Comparison of ENCODE assay signal across 11 cellular contexts in genomic region chr2:109047569-109047968, GRCh38. TPM values are rescaled to one million over a fixed set of nuclear protein-coding genes. Genes with fewer than 3 reads are reported as not detected.
DNase-seq lines count a peak whose midpoint lies in the region; ATAC-seq, FAIRE-seq and TF ChIP-seq lines count a peak whose summit lies in the region.
"Not testable (repeated sequence)": the region's sequence is repeated elsewhere in the genome, so short reads cannot be mapped to it uniquely, and the experiment has no call there.
"Had no signal": no experiment of that assay in that cellular context is flagged by ENCODE, and none has a peak within 500 bp of the region (broad histone marks: within the 10 kb centered on the region; RNA-seq: fewer than 3 reads in every experiment).

No MANE protein-coding gene starts in this region.

- H4K20me1 ChIP-seq in BLaER1 treated with 17β-estradiol and CSF1 and Interleukin-3, amounts not matched to agents 10 nM and 100 nM; GM12878 (ENCODE audit: control insufficient read depth, insufficient read depth): not testable (repeated sequence)

- BruUV-seq in GM12878 (replicated peaks; lab: Mats Ljungman, UMichigan) = not testable (repeated sequence)

- H3K27me3 ChIP-seq in BLaER1 treated with 17β-estradiol and CSF1 and Interleukin-3, amounts not matched to agents 10 nM and 100 nM; GM12878 (replicated peaks in 1 of 2; ENCODE audit: control insufficient read depth in 2 of 2, insufficient read depth in 2 of 2, low read length in 1 of 2); spleen (replicated peaks in 1 of 7): not testable (repeated sequence)

- not testable (repeated sequence) for H2AFZ ChIP-seq in GM12878 (ENCODE audit: control insufficient read depth, low read depth, low read length)

- peak overlapping the region in 1 of 11 experiments; percentile 34; a peak in 2 of 22 replicates for H3K27ac ChIP-seq in BLaER1 treated with 17β-estradiol and CSF1 and Interleukin-3, amounts not matched to agents 10 nM and 100 nM
- not testable (repeated sequence) for H3K27ac ChIP-seq in HEK293 (ENCODE audit: extremely low read depth, low read depth, low read length); GM12878 (ENCODE audit: control insufficient read depth, insufficient read depth); spleen

- TF ChIP-seq POLR2A in GM12878 (IDR thresholded peaks at IDR 0.05; ENCODE audit: low read depth, low read length); spleen (IDR thresholded peaks at IDR 0.05): not testable (repeated sequence)

- not testable (repeated sequence) for FAIRE-seq in GM12878 (lab: Jason Lieb, UNC)

- H3K4me1 Mint-ChIP-seq in nephron = peaks cover 36% of the 10 kb centered on the region

- not testable (repeated sequence) for H3K79me2 ChIP-seq in GM12878 (ENCODE audit: control insufficient read depth, insufficient read depth, low read length)

- peaks cover 20% of the 10 kb centered on the region for H3K27me3 Mint-ChIP-seq in nephron (ENCODE audit: low read depth)

- H3K9me3 ChIP-seq in BLaER1 treated with 17β-estradiol and CSF1 and Interleukin-3, amounts not matched to agents 10 nM and 100 nM (replicated peaks in 1 of 11); HEK293 (ENCODE audit: control insufficient read depth, insufficient read depth, low read depth, low read length); GM12878 (replicated peaks; ENCODE audit: control insufficient read depth, insufficient read depth, low read length); spleen: not testable (repeated sequence)

- 55% methylated on average over 5 of the region's 5 CpGs for WGBS in GM12878 (ENCODE audit: insufficient coverage, insufficient replicate concordance, low lambda C conversion rate, missing lambda C conversion rate)
- WGBS in spleen, 5 donors = 86 to 91% (median 89%) methylated on average over 5 of the region's 5 CpGs

- POLR2A ChIA-PET in HEK293 (lab: Yijun Ruan, JAX) = interaction anchor here (0.6 kb wide), 1 partner anchor 525 kb away, joined by 4 read pairs; no protein-coding TSS in a partner anchor
- POLR2A ChIA-PET in GM12878 (lab: Charles Lee) = not testable (repeated sequence)

- H3K4me1 ChIP-seq in BLaER1 treated with 17β-estradiol and CSF1 and Interleukin-3, amounts not matched to agents 10 nM and 100 nM = peaks cover 0 to 16% (median 14%) of the 10 kb centered on the region in 10 experiments; a peak in 14 of 20 replicates
- peaks cover 19% of the 10 kb centered on the region; the same call in 1 of the 2 replicates for H3K4me1 ChIP-seq in HEK293 (ENCODE audit: control insufficient read depth, insufficient read depth, low read length)
- not testable (repeated sequence) for H3K4me1 ChIP-seq in GM12878 (ENCODE audit: control insufficient read depth, insufficient read depth, low read length); spleen

- peak overlapping the region; percentile 12 to 84 (median 76) for H3K27ac Mint-ChIP-seq in nephron

- not testable (repeated sequence) for H3K4me3 Mint-ChIP-seq in nephron

- H3K4me3 ChIP-seq in BLaER1 treated with 17β-estradiol and CSF1 and Interleukin-3, amounts not matched to agents 10 nM and 100 nM; HEK293 (ENCODE audit: low read depth, low read length); GM12878; spleen: not testable (repeated sequence)

- SMC1A ChIA-PET in GM12878 (lab: Charles Lee; ENCODE audit: uncharacterized antibody, unreplicated experiment) = interaction anchor here (0.8 to 2.6 kb wide), 9 partner anchors 8 to 466 kb away, joined by 3 to 8 read pairs (median 5); no protein-coding TSS in a partner anchor

- H3K9me3 Mint-ChIP-seq in nephron = not testable (repeated sequence)

- ATAC-seq in HG03378 (IDR thresholded peaks at IDR 0.05; ENCODE audit: unreplicated experiment) (peak; percentile 13), GM12878 (peak; percentile 12)

- peak overlapping the region in 8 of 11 experiments; percentile 35 to 66 (median 44); a peak in 13 of 22 replicates for H3K4me2 ChIP-seq in BLaER1 treated with 17β-estradiol and CSF1 and Interleukin-3, amounts not matched to agents 10 nM and 100 nM
- not testable (repeated sequence) for H3K4me2 ChIP-seq in GM12878 (ENCODE audit: control insufficient read depth, insufficient read depth)

- DNase-seq in GM12878 (ENCODE audit: low read depth, low spot score) = not testable (repeated sequence)
- DNase-seq in spleen = peak; percentile 30

- not testable (repeated sequence) for H3K36me3 ChIP-seq in BLaER1 treated with 17β-estradiol and CSF1 and Interleukin-3, amounts not matched to agents 10 nM and 100 nM; HEK293 (ENCODE audit: control insufficient read depth in 2 of 2, insufficient read depth in 1 of 2, low read length in 2 of 2); GM12878 (ENCODE audit: control insufficient read depth in 2 of 2, insufficient read depth in 2 of 2, low read length in 1 of 2); spleen

- not testable (repeated sequence) for TF ChIP-seq RAD21 in GM12878 (IDR thresholded peaks at IDR 0.05; ENCODE audit: insufficient read depth, low read depth, low read length)

- CTCF ChIA-PET in HEK293 (lab: Yijun Ruan, JAX) = interaction anchor here (0.7 kb wide), 2 partner anchors 45 to 125 kb away, joined by 3 to 4 read pairs; no protein-coding TSS in a partner anchor
- CTCF ChIA-PET in GM12878 (lab: Yijun Ruan, JAX) = interaction anchor here (1.0 to 1.8 kb wide), 3 partner anchors 9 to 120 kb away, joined by 3 to 6 read pairs (median 5); no protein-coding TSS in a partner anchor

- not testable (repeated sequence) for TF ChIP-seq EP300 in GM12878 (IDR thresholded peaks at IDR 0.05; ENCODE audit: borderline replicate concordance in 1 of 2, control insufficient read depth in 1 of 2, low read depth in 2 of 2, low read length in 2 of 2)

- not testable (repeated sequence) for H3K9ac ChIP-seq in BLaER1 treated with 17β-estradiol and CSF1 and Interleukin-3, amounts not matched to agents 10 nM and 100 nM; GM12878 (ENCODE audit: control insufficient read depth, insufficient read depth, low read length)

- RAD21 ChIA-PET in GM12878 (lab: Charles Lee; ENCODE audit: unreplicated experiment) = interaction anchor here (0.9 to 3.3 kb wide), 7 partner anchors 16 to 472 kb away, joined by 3 to 15 read pairs (median 3); partner anchors contain the start of gene SH3RF3

- in situ Hi-C loops in GM12878 (cut with MboI) = not testable (repeated sequence)

- not testable (repeated sequence) for TF ChIP-seq CTCF in HEK293 (tag by site-specific recombination; IDR thresholded peaks at IDR 0.05); GM12878 (IDR thresholded peaks at IDR 0.05 in 2 of 3, conservative IDR thresholded peaks at IDR 0.05 in 1 of 3; ENCODE audit: control insufficient read depth in 2 of 3, extremely low read depth in 1 of 3, insufficient read depth in 1 of 3, low read depth in 3 of 3, low read length in 3 of 3); nephron (IDR thresholded peaks at IDR 0.05; ENCODE audit: unreplicated experiment in 3 of 3); spleen (IDR thresholded peaks at IDR 0.05 in 8 of 11, conservative IDR thresholded peaks at IDR 0.05 in 3 of 11)

- H3K36me3 Mint-ChIP-seq in nephron (ENCODE audit: low read depth) = not testable (repeated sequence)

- intact Hi-C loops in GM12878 (cut with micrococcal nuclease; ENCODE audit: unreplicated experiment) = loop anchor here (10.0 kb wide), 1 partner anchor 467 kb away; no protein-coding TSS in a partner anchor
- intact Hi-C loops in spleen (cut with DNase I; ENCODE audit: low total_unique reads) = not testable (repeated sequence)

TF ChIP-seq in HEK293, 187 proteins besides CTCF, POLR2A, EP300 and RAD21:
- peak; percentile 64; the same call in 1 of the 2 replicates for TF ChIP-seq ZNF121 (tag by site-specific recombination; IDR thresholded peaks at IDR 0.05)

TF ChIP-seq in GM12878, 131 proteins besides CTCF, POLR2A, EP300 and RAD21:
- TF ChIP-seq MTA2 (IDR thresholded peaks at IDR 0.05; ENCODE audit: low read depth) = peak; percentile 47; the same call in 1 of the 2 replicates
- TF ChIP-seq ZBTB33 (IDR thresholded peaks at IDR 0.05) = peak; percentile 89
TF ChIP-seq in GM12878: peak in this region for 2; not testable (repeated sequence) for 129.

RNA-seq across cellular contexts. Expression of gene EDAR, which starts 58.5 kb away (rescaled TPM):
- total RNA-seq in GM12878 (2013; cell fraction: nucleolus; rRNA removed) = not detected in 2 replicates
- not detected in 2 replicates for total RNA-seq in GM12878 (2014; rRNA removed)
- total RNA-seq in GM12878 (2014; rRNA removed; fragmentation: Illumina TruSeq; extraction: Trizol) = not detected in 2 replicates
- 0.05 TPM in 1 of 2 replicates, not detected in the other for total RNA-seq in GM12878 (2021)
- polyA plus RNA-seq in GM12878 (2011; ENCODE audit: low read depth) = not detected
- polyA plus RNA-seq in GM12878 (2011; rRNA removed) = not detected in 2 replicates
- polyA plus RNA-seq in GM12878 (2011; cell fraction: cytosol; rRNA removed) = not detected in 2 replicates
- polyA plus RNA-seq in GM12878 (2011; cell fraction: nucleus; rRNA removed) = not detected in 2 replicates
- 0.03 TPM in 1 of 2 replicates, not detected in the other for polyA plus RNA-seq in GM12878 (2012)
- not detected in 2 replicates for polyA plus RNA-seq in GM12878 (2014; fragmentation: Illumina TruSeq; extraction: Trizol)
- not detected for polyA plus RNA-seq in GM12878 (2014; fragmentation: Nextera tagmentation; extraction: Ambion mirVana)
- polyA plus RNA-seq in GM12878 (2014; rRNA removed) = 0.04 TPM in 1 of 2 replicates, not detected in the other
- polyA plus RNA-seq in GM12878 (2016; fragmentation: Nextera tagmentation; extraction: Ambion mirVana) = not detected
- polyA minus RNA-seq in GM12878 (2011; rRNA and poly(A)+ RNA removed) = not detected in 2 replicates
- not detected in 2 replicates for polyA minus RNA-seq in GM12878 (2011; cell fraction: cytosol; rRNA and poly(A)+ RNA removed)
- not detected in 2 replicates for polyA minus RNA-seq in GM12878 (2011; cell fraction: nucleus; rRNA and poly(A)+ RNA removed)
- total RNA-seq in spleen = under 1 TPM in 5 of 7 donors, not detected in 2; 0.14 to 0.67 (median 0.15) TPM
- under 1 TPM; 0.02 to 0.18 (median 0.06) TPM for polyA plus RNA-seq in spleen
- total RNA-seq: B cell, GM23248, H1 had no signal
- polyA plus RNA-seq: AG04450, CD14-positive monocyte, GM23248, H1 had no signal
